ENCODE assay signal across 8 cellular contexts in genomic region chr11:128830836-128831780, GRCh38. TPM values are rescaled to one million over a fixed set of nuclear protein-coding genes. Genes with fewer than 3 reads are reported as not detected.
A peak's percentile ranks its signal among the peaks of the same experiment; 100 is the strongest.
DNase-seq lines count a peak whose midpoint lies in the region; ATAC-seq and TF ChIP-seq lines count a peak whose summit lies in the region.

No MANE protein-coding gene starts in this region.

- no peaks in the 10 kb centered on the region for H3K9me2 ChIP-seq in SU-DHL-6 (replicated peaks; ENCODE audit: insufficient read depth, low read length)

- H3K27ac ChIP-seq in SU-DHL-6 (ENCODE audit: low read depth, low read length) (peak overlapping the region; percentile 79), aorta (ENCODE audit: low read depth in 1 of 2, low read length in 2 of 2) (no peak overlapping the region)

- ATAC-seq in HG02571 (IDR thresholded peaks at IDR 0.05; ENCODE audit: unreplicated experiment) (peak; percentile 72), aorta (ENCODE audit: low FRiP score) (peak; percentile 89)

- no peaks in the 10 kb centered on the region for H3K36me3 Mint-ChIP-seq in activated naive CD8-positive, alpha-beta T cell treated with anti-CD3 and anti-CD28 coated beads for 36 hours

- no peaks in the 10 kb centered on the region for H3K27me3 Mint-ChIP-seq in activated naive CD8-positive, alpha-beta T cell treated with anti-CD3 and anti-CD28 coated beads for 36 hours

- H3K4me2 ChIP-seq in SU-DHL-6 (ENCODE audit: low read depth, low read length, poor library complexity, severe bottlenecking) = peak overlapping the region; percentile 45

- H2AFZ ChIP-seq in SU-DHL-6 (ENCODE audit: low read depth, low read length, severe bottlenecking) = peak overlapping the region; percentile 92

- H3K4me3 ChIP-seq in SU-DHL-6 (ENCODE audit: insufficient read depth, low read length, poor library complexity, severe bottlenecking) (no peak overlapping the region), aorta (ENCODE audit: low read length in 2 of 2) (no peak overlapping the region)

- TF ChIP-seq CTCF in GM12873 (IDR thresholded peaks at IDR 0.05; ENCODE audit: insufficient read depth, low read depth, low read length, missing control alignments) (peak; percentile 85), SU-DHL-6 (IDR thresholded peaks at IDR 0.05; ENCODE audit: insufficient read depth, low read length, poor library complexity, severe bottlenecking) (peak; percentile 68)

- no peaks in the 10 kb centered on the region; the same call in 1 of the 2 replicates for H3F3A ChIP-seq in SU-DHL-6 (ENCODE audit: insufficient read depth)

- peak; percentile 94 for DNase-seq in NAMALWA (ENCODE audit: low spot score)
- DNase-seq in activated naive CD8-positive, alpha-beta T cell treated with anti-CD3 and anti-CD28 coated beads for 36 hours = peak; percentile 77
- peak; percentile 89 for DNase-seq in cardiac septum (ENCODE audit: low spot score)
- DNase-seq in putamen (ENCODE audit: low spot score) = peak; percentile 58
- peak; percentile 85 to 93 for DNase-seq in aorta

- H3K79me2 ChIP-seq in SU-DHL-6 (ENCODE audit: insufficient read depth, low read length) = no peaks in the 10 kb centered on the region

- no peaks in the 10 kb centered on the region for H3K27me3 ChIP-seq in SU-DHL-6 (ENCODE audit: low read length)
- H3K27me3 ChIP-seq in aorta (ENCODE audit: control insufficient read depth in 1 of 2, insufficient read depth in 2 of 2, low read length in 1 of 2) = no peaks in the 10 kb centered on the region

- H3K9me3 ChIP-seq in SU-DHL-6 (ENCODE audit: insufficient read depth, low read length) = no peaks in the 10 kb centered on the region
- H3K9me3 ChIP-seq in aorta (ENCODE audit: control insufficient read depth, low read length) = no peaks in the 10 kb centered on the region

- no peaks in the 10 kb centered on the region for H3K9me3 Mint-ChIP-seq in activated naive CD8-positive, alpha-beta T cell treated with anti-CD3 and anti-CD28 coated beads for 36 hours

- 28 to 30% methylated on average over 13 of the region's 13 CpGs for WGBS in aorta, 2 donors

- peaks cover 19% of the 10 kb centered on the region for H3K4me1 Mint-ChIP-seq in activated naive CD8-positive, alpha-beta T cell treated with anti-CD3 and anti-CD28 coated beads for 36 hours

- intact Hi-C loops in cardiac septum (cut with DNase I) (loop anchor here (5.0 to 10.0 kb wide), 3 partner anchors 199 to 659 kb away; no protein-coding TSS in a partner anchor), aorta (cut with DNase I) (loop anchor here (5.0 to 10.0 kb wide), 6 partner anchors 54 to 804 kb away; no protein-coding TSS in a partner anchor)

- no peaks in the 10 kb centered on the region for H4K20me1 ChIP-seq in SU-DHL-6 (ENCODE audit: low read depth, low read length)

- peak overlapping the region; percentile 86 for H3K27ac Mint-ChIP-seq in activated naive CD8-positive, alpha-beta T cell treated with anti-CD3 and anti-CD28 coated beads for 36 hours

- no peaks in the 10 kb centered on the region for H3K36me3 ChIP-seq in SU-DHL-6 (ENCODE audit: low read length)
- no peaks in the 10 kb centered on the region for H3K36me3 ChIP-seq in aorta (ENCODE audit: control insufficient read depth in 1 of 2, insufficient read depth in 2 of 2, low read length in 1 of 2)

- H3K4me3 Mint-ChIP-seq in activated naive CD8-positive, alpha-beta T cell treated with anti-CD3 and anti-CD28 coated beads for 36 hours = no peak overlapping the region

- no peaks in the 10 kb centered on the region for H3K4me1 ChIP-seq in aorta (ENCODE audit: control insufficient read depth in 1 of 2, insufficient read depth in 2 of 2, low read length in 2 of 2)

- H3K9ac ChIP-seq in SU-DHL-6 (ENCODE audit: low read length) = peak overlapping the region; percentile 45

RNA-seq across cellular contexts. Expression of gene KCNJ1, which starts 36.0 kb away (rescaled TPM):
- not detected for total RNA-seq in activated naive CD8-positive, alpha-beta T cell treated with anti-CD3 and anti-CD28 coated beads for 36 hours
- not detected for total RNA-seq in cardiac septum
- under 1 TPM; 0.19 to 0.24 TPM for total RNA-seq in aorta
- not detected for polyA plus RNA-seq in aorta
